ENCODE assay signal across 12 cellular contexts in genomic region chr10:10209152-10209551, GRCh38.
A peak's percentile ranks its signal among the peaks of the same experiment; 100 is the strongest.
DNase-seq lines count a peak whose midpoint lies in the region; ATAC-seq, FAIRE-seq and TF ChIP-seq lines count a peak whose summit lies in the region.
"Had no signal": no experiment of that assay in that cellular context is flagged by ENCODE, and none has a peak within 500 bp of the region (broad histone marks: within the 10 kb centered on the region; RNA-seq: fewer than 3 reads in every experiment).

No MANE protein-coding gene starts in this region.

- 3% methylated on average over 3 of the region's 3 CpGs for WGBS in HepG2 (ENCODE audit: low lambda C conversion rate)
- WGBS in right lobe of liver (ENCODE audit: insufficient coverage, low coverage, low lambda C conversion rate, missing lambda C conversion rate), result 33% methylated on average over 3 of the region's 3 CpGs

- H2AFZ ChIP-seq in HepG2 (ENCODE audit: low read length), result no peak overlapping the region

- peaks cover 18% of the 10 kb centered on the region for H3K4me1 Mint-ChIP-seq in activated B cell treated with CpG ODN at 0.5 μM for 24 hours
- no peaks in the 10 kb centered on the region for H3K4me1 Mint-ChIP-seq in activated CD8-positive, alpha-beta T cell treated with anti-CD3 and anti-CD28 coated beads for 36 hours (ENCODE audit: low read depth)

- H3K36me3 Mint-ChIP-seq in activated B cell treated with CpG ODN at 0.5 μM for 24 hours (ENCODE audit: low read depth), result no peaks in the 10 kb centered on the region
- H3K36me3 Mint-ChIP-seq in activated CD8-positive, alpha-beta T cell treated with anti-CD3 and anti-CD28 coated beads for 36 hours (ENCODE audit: low read depth), result no peaks in the 10 kb centered on the region

- H3K27me3 Mint-ChIP-seq in activated B cell treated with CpG ODN at 0.5 μM for 24 hours, result no peaks in the 10 kb centered on the region
- no peaks in the 10 kb centered on the region for H3K27me3 Mint-ChIP-seq in activated CD8-positive, alpha-beta T cell treated with anti-CD3 and anti-CD28 coated beads for 36 hours
- H3K27me3 Mint-ChIP-seq: stimulated activated naive CD8-positive, alpha-beta T cell treated with anti-CD3 and anti-CD28 coated beads, Interleukin-15, Interleukin-2, amounts not matched to agents 100 ng/mL and 50 ng/mL, for 24 hours had no signal

- CTCF ChIA-PET in HepG2 (lab: Yijun Ruan, JAX; ENCODE audit: low intra/inter-chr PET ratio, low total read pairs), result no interaction called here
- CTCF ChIA-PET in activated B cell treated with CpG ODN at 0.5 μM for 24 hours (lab: Charles Lee), result no interaction called here
- CTCF ChIA-PET in activated CD8-positive, alpha-beta T cell treated with anti-CD3 and anti-CD28 coated beads for 36 hours (lab: Charles Lee), result no interaction called here

- TF ChIP-seq POLR2A in HepG2 (IDR thresholded peaks at IDR 0.05; ENCODE audit: insufficient read depth in 1 of 2, low read depth in 2 of 2, low read length in 2 of 2), result no peak
- no peak for TF ChIP-seq POLR2A in right lobe of liver (IDR thresholded peaks at IDR 0.05)

- no peaks in the 10 kb centered on the region for H4K20me1 ChIP-seq in HepG2 (ENCODE audit: insufficient read depth, low read length)

- peak overlapping the region; percentile 67 for H3K27ac Mint-ChIP-seq in activated B cell treated with CpG ODN at 0.5 μM for 24 hours
- no peak overlapping the region for H3K27ac Mint-ChIP-seq in activated CD8-positive, alpha-beta T cell treated with anti-CD3 and anti-CD28 coated beads for 36 hours
- H3K27ac Mint-ChIP-seq: stimulated activated naive CD8-positive, alpha-beta T cell treated with anti-CD3 and anti-CD28 coated beads, Interleukin-15, Interleukin-2, amounts not matched to agents 100 ng/mL and 50 ng/mL, for 24 hours had no signal

- no peaks in the 10 kb centered on the region for H3K79me2 ChIP-seq in HepG2 (ENCODE audit: insufficient read depth, low read length)

- DNase-seq in HepG2 (ENCODE audit: low spot score) (no peak), right lobe of liver (no peak), activated B cell treated with CpG ODN at 0.5 μM for 24 hours (no peak), iris pigment epithelial cell (ENCODE audit: low read depth) (peak; percentile 73), NCI-H1436 (lab: John Stamatoyannopoulos, UW) (no peak)
- no peak for DNase-seq in effector memory CD4-positive, alpha-beta T cell
- DNase-seq in activated CD8-positive, alpha-beta T cell treated with anti-CD3 and anti-CD28 coated beads for 36 hours, result no peak
- DNase-seq: hippocampal formation, NCI-H748 treated with DMSO at 0.1 percent for 48 hours had no signal

- no peak for ATAC-seq in HepG2
- ATAC-seq in right lobe of liver, result no peak
- peak; percentile 89 for ATAC-seq in activated B cell treated with CpG ODN at 0.5 μM for 24 hours (ENCODE audit: low read depth)
- no peak for ATAC-seq in activated CD8-positive, alpha-beta T cell treated with anti-CD3 and anti-CD28 coated beads for 36 hours
- ATAC-seq in HG03025 (IDR thresholded peaks at IDR 0.05; ENCODE audit: low FRiP score, unreplicated experiment), result no peak

- H3K4me1 ChIP-seq in HepG2 (ENCODE audit: insufficient read depth, low read length), result no peaks in the 10 kb centered on the region
- no peaks in the 10 kb centered on the region for H3K4me1 ChIP-seq in right lobe of liver
- H3K4me1 ChIP-seq in effector memory CD4-positive, alpha-beta T cell (ENCODE audit: control insufficient read depth, insufficient read depth, low read length, poor library complexity, severe bottlenecking), result no peaks in the 10 kb centered on the region

- no peak overlapping the region for H3K4me2 ChIP-seq in HepG2 (ENCODE audit: low read depth, low read length)

- no peak overlapping the region for H3K4me3 Mint-ChIP-seq in activated B cell treated with CpG ODN at 0.5 μM for 24 hours
- H3K4me3 Mint-ChIP-seq in activated CD8-positive, alpha-beta T cell treated with anti-CD3 and anti-CD28 coated beads for 36 hours, result no peak overlapping the region
- H3K4me3 Mint-ChIP-seq: stimulated activated naive CD8-positive, alpha-beta T cell treated with anti-CD3 and anti-CD28 coated beads, Interleukin-15, Interleukin-2, amounts not matched to agents 100 ng/mL and 50 ng/mL, for 24 hours had no signal

- no peaks in the 10 kb centered on the region for H3K36me3 ChIP-seq in HepG2 (replicated peaks in 1 of 2; ENCODE audit: control insufficient read depth in 1 of 2, insufficient read depth in 2 of 2, low read length in 2 of 2)
- no peaks in the 10 kb centered on the region for H3K36me3 ChIP-seq in right lobe of liver
- no peaks in the 10 kb centered on the region for H3K36me3 ChIP-seq in effector memory CD4-positive, alpha-beta T cell (ENCODE audit: control insufficient read depth, insufficient read depth, low read length)

- no TSS peak for BruUV-seq in HepG2 (replicated peaks; lab: Mats Ljungman, UMichigan)

- FAIRE-seq in HepG2 (lab: Jason Lieb, UNC), result no peak

- peaks cover 95% of the 10 kb centered on the region for H3K9me3 ChIP-seq in HepG2 (ENCODE audit: low read length)
- peaks cover 0 to 5% (median 1%) of the 10 kb centered on the region in 4 donors for H3K9me3 ChIP-seq in right lobe of liver
- H3K9me3 ChIP-seq in effector memory CD4-positive, alpha-beta T cell (ENCODE audit: control insufficient read depth, low read length), result peaks cover 5% of the 10 kb centered on the region

- no peaks in the 10 kb centered on the region for H3K27me3 ChIP-seq in HepG2 (ENCODE audit: control insufficient read depth in 1 of 2, insufficient read depth in 2 of 2, low read length in 2 of 2)
- H3K27me3 ChIP-seq in right lobe of liver, result no peaks in the 10 kb centered on the region
- no peaks in the 10 kb centered on the region for H3K27me3 ChIP-seq in effector memory CD4-positive, alpha-beta T cell (replicated peaks; ENCODE audit: control insufficient read depth, insufficient read depth, low read length, poor library complexity, severe bottlenecking)

- POLR2A ChIA-PET in HepG2 (lab: Yijun Ruan, JAX), result no interaction called here
- POLR2A ChIA-PET in activated B cell treated with CpG ODN at 0.5 μM for 24 hours (lab: Charles Lee), result no interaction called here
- POLR2A ChIA-PET in activated CD8-positive, alpha-beta T cell treated with anti-CD3 and anti-CD28 coated beads for 36 hours (lab: Charles Lee), result no interaction called here

- in situ Hi-C loops in HepG2 (cut with HindIII; ENCODE audit: extremely low pct_ligation_motif_present, low pct_unique_long_range_greater_than_20kb), result no loop called here

- intact Hi-C loops in HepG2 (cut with micrococcal nuclease; ENCODE audit: unreplicated experiment), result no loop called here
- intact Hi-C loops in right lobe of liver (cut with DNase I), result no loop called here
- intact Hi-C loops in activated B cell treated with CpG ODN at 0.5 μM for 24 hours (cut with micrococcal nuclease), result no loop called here
- intact Hi-C loops in activated CD8-positive, alpha-beta T cell treated with anti-CD3 and anti-CD28 coated beads for 36 hours (cut with micrococcal nuclease), result no loop called here

- H3K9ac ChIP-seq in HepG2 (ENCODE audit: insufficient read depth, low read depth, low read length), result no peak overlapping the region

- H3K27ac ChIP-seq in HepG2 (ENCODE audit: extremely low read length, insufficient read depth, low read length) (no peak overlapping the region), right lobe of liver (no peak overlapping the region)
- no peak overlapping the region for H3K27ac ChIP-seq in effector memory CD4-positive, alpha-beta T cell (ENCODE audit: insufficient read depth, low read length, poor library complexity, severe bottlenecking)
- H3K27ac ChIP-seq: VCaP had no signal

- TF ChIP-seq CTCF in HepG2 (CRISPR knock-in tag; IDR thresholded peaks at IDR 0.05), result no peak
- no peak for TF ChIP-seq CTCF in right lobe of liver (IDR thresholded peaks at IDR 0.05)
- no peak for TF ChIP-seq CTCF in activated B cell treated with CpG ODN at 0.5 μM for 24 hours (IDR thresholded peaks at IDR 0.05)
- no peak for TF ChIP-seq CTCF in activated CD8-positive, alpha-beta T cell treated with anti-CD3 and anti-CD28 coated beads for 36 hours (IDR thresholded peaks at IDR 0.05)

- H3K9me3 Mint-ChIP-seq in activated B cell treated with CpG ODN at 0.5 μM for 24 hours, result peaks cover 8% of the 10 kb centered on the region
- H3K9me3 Mint-ChIP-seq in activated CD8-positive, alpha-beta T cell treated with anti-CD3 and anti-CD28 coated beads for 36 hours, result peaks cover 8% of the 10 kb centered on the region

- TF ChIP-seq EP300 in HepG2 (IDR thresholded peaks at IDR 0.05; ENCODE audit: low read depth in 2 of 2, low read length in 2 of 2), result no peak
- no peak for TF ChIP-seq EP300 in HepG2 (CRISPR knock-in tag; IDR thresholded peaks at IDR 0.05; ENCODE audit: borderline replicate concordance)

- no peak for TF ChIP-seq RAD21 in HepG2 (CRISPR knock-in tag; IDR thresholded peaks at IDR 0.05)

- H3K4me3 ChIP-seq in HepG2 (replicated peaks in 1 of 3; ENCODE audit: insufficient read depth in 1 of 3, low read depth in 2 of 3, low read length in 3 of 3) (no peak overlapping the region), right lobe of liver (no peak overlapping the region)
- no peak overlapping the region for H3K4me3 ChIP-seq in effector memory CD4-positive, alpha-beta T cell (ENCODE audit: insufficient read depth, low read depth, low read length, poor library complexity, severe bottlenecking)

TF ChIP-seq in HepG2, 621 proteins besides CTCF, POLR2A, EP300 and RAD21:
- TF ChIP-seq CEBPB (IDR thresholded peaks at IDR 0.05; ENCODE audit: borderline replicate concordance, low read depth, low read length), result peak; percentile 48; the same call in 1 of the 2 replicates
- TF ChIP-seq ZBTB21 (CRISPR knock-in tag; IDR thresholded peaks at IDR 0.05), result no peak
- no peak for TF ChIP-seq FOSL1 (CRISPR knock-in tag; IDR thresholded peaks at IDR 0.05; ENCODE audit: borderline replicate concordance)
- TF ChIP-seq HNRNPK (IDR thresholded peaks at IDR 0.05; ENCODE audit: low read depth, low read length, poor library complexity, severe bottlenecking), result no peak
